ENCODE assay signal across 2 cellular contexts in the genomic region with DNA sequence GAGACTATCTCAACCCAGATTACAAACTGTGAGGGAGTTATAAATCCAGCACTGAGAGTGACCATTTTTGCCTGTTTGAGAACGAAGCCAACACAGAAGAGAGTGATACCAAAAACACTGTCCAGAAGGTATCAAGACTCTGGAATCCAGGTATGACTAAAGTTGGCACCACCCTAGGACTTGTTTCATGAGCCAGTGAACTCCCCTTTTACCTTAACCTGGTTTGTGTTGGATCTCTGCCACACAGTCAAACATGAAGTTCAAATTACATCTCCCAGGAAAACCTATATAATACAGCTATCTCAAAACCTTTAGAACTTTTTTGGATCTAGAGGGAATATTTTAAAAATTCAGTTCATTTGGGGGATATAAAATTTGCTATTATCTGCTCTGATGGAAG.
TF ChIP-seq lines count a peak whose summit lies in the region.

No MANE protein-coding gene starts in this region.

TF ChIP-seq in A549, 52 proteins besides CTCF, POLR2A, EP300 and RAD21 (continued from another document):
- TF ChIP-seq, protein P1, sequence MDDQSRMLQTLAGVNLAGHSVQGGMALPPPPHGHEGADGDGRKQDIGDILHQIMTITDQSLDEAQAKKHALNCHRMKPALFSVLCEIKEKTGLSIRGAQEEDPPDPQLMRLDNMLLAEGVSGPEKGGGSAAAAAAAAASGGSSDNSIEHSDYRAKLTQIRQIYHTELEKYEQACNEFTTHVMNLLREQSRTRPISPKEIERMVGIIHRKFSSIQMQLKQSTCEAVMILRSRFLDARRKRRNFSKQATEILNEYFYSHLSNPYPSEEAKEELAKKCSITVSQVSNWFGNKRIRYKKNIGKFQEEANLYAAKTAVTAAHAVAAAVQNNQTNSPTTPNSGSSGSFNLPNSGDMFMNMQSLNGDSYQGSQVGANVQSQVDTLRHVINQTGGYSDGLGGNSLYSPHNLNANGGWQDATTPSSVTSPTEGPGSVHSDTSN (IDR thresholded peaks at IDR 0.05): no peak
- no peak for TF ChIP-seq SMC3 (IDR thresholded peaks at IDR 0.05)
- TF ChIP-seq RFX5 (IDR thresholded peaks at IDR 0.05): no peak
- TF ChIP-seq, protein P2, sequence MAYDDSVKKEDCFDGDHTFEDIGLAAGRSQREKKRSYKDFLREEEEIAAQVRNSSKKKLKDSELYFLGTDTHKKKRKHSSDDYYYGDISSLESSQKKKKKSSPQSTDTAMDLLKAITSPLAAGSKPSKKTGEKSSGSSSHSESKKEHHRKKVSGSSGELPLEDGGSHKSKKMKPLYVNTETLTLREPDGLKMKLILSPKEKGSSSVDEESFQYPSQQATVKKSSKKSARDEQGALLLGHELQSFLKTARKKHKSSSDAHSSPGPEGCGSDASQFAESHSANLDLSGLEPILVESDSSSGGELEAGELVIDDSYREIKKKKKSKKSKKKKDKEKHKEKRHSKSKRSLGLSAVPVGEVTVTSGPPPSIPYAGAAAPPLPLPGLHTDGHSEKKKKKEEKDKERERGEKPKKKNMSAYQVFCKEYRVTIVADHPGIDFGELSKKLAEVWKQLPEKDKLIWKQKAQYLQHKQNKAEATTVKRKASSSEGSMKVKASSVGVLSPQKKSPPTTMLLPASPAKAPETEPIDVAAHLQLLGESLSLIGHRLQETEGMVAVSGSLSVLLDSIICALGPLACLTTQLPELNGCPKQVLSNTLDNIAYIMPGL (CRISPR knock-in tag; IDR thresholded peaks at IDR 0.05; ENCODE audit: borderline replicate concordance): no peak
- TF ChIP-seq, protein P3, sequence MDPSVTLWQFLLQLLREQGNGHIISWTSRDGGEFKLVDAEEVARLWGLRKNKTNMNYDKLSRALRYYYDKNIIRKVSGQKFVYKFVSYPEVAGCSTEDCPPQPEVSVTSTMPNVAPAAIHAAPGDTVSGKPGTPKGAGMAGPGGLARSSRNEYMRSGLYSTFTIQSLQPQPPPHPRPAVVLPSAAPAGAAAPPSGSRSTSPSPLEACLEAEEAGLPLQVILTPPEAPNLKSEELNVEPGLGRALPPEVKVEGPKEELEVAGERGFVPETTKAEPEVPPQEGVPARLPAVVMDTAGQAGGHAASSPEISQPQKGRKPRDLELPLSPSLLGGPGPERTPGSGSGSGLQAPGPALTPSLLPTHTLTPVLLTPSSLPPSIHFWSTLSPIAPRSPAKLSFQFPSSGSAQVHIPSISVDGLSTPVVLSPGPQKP (IDR thresholded peaks at IDR 0.05; ENCODE audit: low read depth, low read length): no peak
- TF ChIP-seq ZNF302 (CRISPR knock-in tag; IDR thresholded peaks at IDR 0.05): no peak
- TF ChIP-seq HOXA7 (CRISPR knock-in tag; IDR thresholded peaks at IDR 0.05): no peak
- no peak for TF ChIP-seq PHF8 (IDR thresholded peaks at IDR 0.05; ENCODE audit: borderline replicate concordance, low read depth)
- TF ChIP-seq EHF (CRISPR knock-in tag; IDR thresholded peaks at IDR 0.05): no peak
- TF ChIP-seq HOXB13 (CRISPR knock-in tag; IDR thresholded peaks at IDR 0.05; ENCODE audit: low read depth): no peak

TF ChIP-seq in Ishikawa, 13 proteins besides CTCF, POLR2A, EP300 and RAD21 (continued from another document):
- TF ChIP-seq, protein P4, sequence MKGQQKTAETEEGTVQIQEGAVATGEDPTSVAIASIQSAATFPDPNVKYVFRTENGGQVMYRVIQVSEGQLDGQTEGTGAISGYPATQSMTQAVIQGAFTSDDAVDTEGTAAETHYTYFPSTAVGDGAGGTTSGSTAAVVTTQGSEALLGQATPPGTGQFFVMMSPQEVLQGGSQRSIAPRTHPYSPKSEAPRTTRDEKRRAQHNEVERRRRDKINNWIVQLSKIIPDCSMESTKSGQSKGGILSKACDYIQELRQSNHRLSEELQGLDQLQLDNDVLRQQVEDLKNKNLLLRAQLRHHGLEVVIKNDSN (IDR thresholded peaks at IDR 0.05): no peak
